Comparison of ENCODE assay signal across 30 cellular contexts in genomic region chr13:111968611-111969010, GRCh38.
"Had no signal": no experiment of that assay in that cellular context is flagged by ENCODE, and none has a peak within 500 bp of the region (broad histone marks: within the 10 kb centered on the region; RNA-seq: fewer than 3 reads in every experiment).

No MANE protein-coding gene starts in this region.

- H3K4me1 Mint-ChIP-seq: activated CD4-positive, alpha-beta T cell treated with anti-CD3 and anti-CD28 coated beads, Interleukin-2, amount 10 ng/mL, durations not matched to agents 24 days and 14 days; activated naive CD4-positive, alpha-beta T cell treated with anti-CD3 and anti-CD28 coated beads, Interleukin-2, amount 50 U/mL, for 24 hours; activated naive CD8-positive, alpha-beta T cell treated with anti-CD3 and anti-CD28 coated beads, Interleukin-2, amount 10 ng/mL, durations not matched to agents 7 days and 5 days; central memory CD8-positive, alpha-beta T cell had no signal

- H3K9me3 ChIP-seq: body of pancreas, Peyer's patch, SJSA1, SK-N-SH had no signal

- ATAC-seq: activated CD8-positive, alpha-beta T cell treated with anti-CD3 and anti-CD28 coated beads, Interleukin-2, amount 10 ng/mL, durations not matched to agents 7 days and 5 days; body of pancreas; K562; PC-3 had no signal

- H3K4me2 ChIP-seq: SK-N-SH had no signal

- H3K4me3 ChIP-seq: body of pancreas, K562, Peyer's patch, SJSA1 had no signal

- H3K4me3 Mint-ChIP-seq: activated CD4-positive, alpha-beta T cell treated with anti-CD3 and anti-CD28 coated beads, Interleukin-2, amount 10 ng/mL, durations not matched to agents 24 days and 14 days; activated CD8-positive, alpha-beta T cell treated with anti-CD3 and anti-CD28 coated beads, Interleukin-2, amount 10 ng/mL, durations not matched to agents 7 days and 5 days; activated naive CD4-positive, alpha-beta T cell treated with anti-CD3 and anti-CD28 coated beads, Interleukin-2, amount 50 U/mL, for 24 hours; activated naive CD8-positive, alpha-beta T cell treated with anti-CD3 and anti-CD28 coated beads, Interleukin-2, amount 10 ng/mL, durations not matched to agents 7 days and 5 days; activated T-cell treated with anti-CD3 and anti-CD28 coated beads, Interleukin-2, amount 50 U/mL, for 24 hours; central memory CD8-positive, alpha-beta T cell; T-helper 1 cell treated with Interleukin-12 subunit alpha and Interleukin-12 subunit beta and Interleukin-4 antibody, amounts not matched to agents 30 μg/mL and 1 μg/mL, for 36 hours; T-helper 2 cell treated with Interferon-gamma antibody and Interleukin-4, amounts not matched to agents 5 μg/mL and 100 μg/mL, for 36 hours had no signal

- H3K9ac ChIP-seq: SK-N-SH had no signal

- H3K27ac Mint-ChIP-seq: activated CD4-positive, alpha-beta T cell treated with anti-CD3 and anti-CD28 coated beads, Interleukin-2, amount 10 ng/mL, durations not matched to agents 24 days and 14 days; activated CD8-positive, alpha-beta T cell treated with anti-CD3 and anti-CD28 coated beads, Interleukin-2, amount 10 ng/mL, durations not matched to agents 7 days and 5 days; activated naive CD4-positive, alpha-beta T cell treated with anti-CD3 and anti-CD28 coated beads, Interleukin-2, amount 50 U/mL, for 24 hours; activated naive CD8-positive, alpha-beta T cell treated with anti-CD3 and anti-CD28 coated beads, Interleukin-2, amount 10 ng/mL, durations not matched to agents 7 days and 5 days; activated T-cell treated with anti-CD3 and anti-CD28 coated beads, Interleukin-2, amount 50 U/mL, for 24 hours; activated T-helper 2 cell treated with anti-CD3 and anti-CD28 coated beads, Interferon-gamma antibody, Interleukin-2, Interleukin-4, amounts not matched to agents 10 μg/mL and 5 μg/mL and 100 μg/mL, durations not matched to agents 14 hours and 24 hours and 36 hours; T-helper 1 cell treated with Interleukin-12 subunit alpha and Interleukin-12 subunit beta and Interleukin-4 antibody, amounts not matched to agents 30 μg/mL and 1 μg/mL, for 36 hours; T-helper 2 cell treated with Interferon-gamma antibody and Interleukin-4, amounts not matched to agents 5 μg/mL and 100 μg/mL, for 36 hours had no signal

- H3K36me3 ChIP-seq: Peyer's patch, SJSA1 had no signal

- H3K27me3 ChIP-seq: Peyer's patch had no signal

- DNase-seq: activated CD4-positive, alpha-beta T cell treated with anti-CD3 and anti-CD28 coated beads, Interleukin-2, amount 10 ng/mL, durations not matched to agents 24 days and 14 days; activated CD4-positive, alpha-beta T cell treated with anti-CD3 and anti-CD28 coated beads, Interleukin-2, amount 50 U/mL, for 4 hours; activated CD8-positive, alpha-beta T cell treated with anti-CD3 and anti-CD28 coated beads, Interleukin-2, amount 10 ng/mL, durations not matched to agents 7 days and 5 days; activated gamma-delta T cell; activated naive CD4-positive, alpha-beta T cell treated with Interleukin-2 at 50 U/mL for 16 hours; activated naive CD8-positive, alpha-beta T cell treated with anti-CD3 and anti-CD28 coated beads, Interleukin-2, amount 10 ng/mL, durations not matched to agents 7 days and 5 days; activated T-cell treated with anti-CD3 and anti-CD28 coated beads, Interleukin-2, amount 50 U/mL, for 24 hours; amygdala; body of pancreas; NCI-H1092 treated with DMSO at 0.1 percent for 48 hours; NCI-H1417; NCI-H146; NCI-H187; NCI-H2081; NCI-H2171; NCI-H524; NCI-H69; NK-92 treated with Interleukin-12 subunit alpha and Interleukin-12 subunit beta, amount 100 ng/mL, for 24 hours; PC-3; RPMI8226; SHP77 treated with DMSO at 0.1 percent for 48 hours; SK-N-SH had no signal

- H3K9me3 Mint-ChIP-seq: activated CD4-positive, alpha-beta T cell treated with anti-CD3 and anti-CD28 coated beads, Interleukin-2, amount 10 ng/mL, durations not matched to agents 24 days and 14 days; activated naive CD4-positive, alpha-beta T cell treated with anti-CD3 and anti-CD28 coated beads, Interleukin-2, amount 50 U/mL, for 24 hours; activated naive CD8-positive, alpha-beta T cell treated with anti-CD3 and anti-CD28 coated beads, Interleukin-2, amount 10 ng/mL, durations not matched to agents 7 days and 5 days; activated T-cell treated with anti-CD3 and anti-CD28 coated beads, Interleukin-2, amount 50 U/mL, for 24 hours; activated T-helper 2 cell treated with anti-CD3 and anti-CD28 coated beads, Interferon-gamma antibody, Interleukin-2, Interleukin-4, amounts not matched to agents 10 μg/mL and 5 μg/mL and 100 μg/mL, durations not matched to agents 14 hours and 24 hours and 36 hours; central memory CD8-positive, alpha-beta T cell; T-helper 2 cell treated with Interferon-gamma antibody and Interleukin-4, amounts not matched to agents 5 μg/mL and 100 μg/mL, for 36 hours had no signal

- H3K36me3 Mint-ChIP-seq: activated naive CD4-positive, alpha-beta T cell treated with anti-CD3 and anti-CD28 coated beads, Interleukin-2, amount 50 U/mL, for 24 hours; activated naive CD8-positive, alpha-beta T cell treated with anti-CD3 and anti-CD28 coated beads, Interleukin-2, amount 10 ng/mL, durations not matched to agents 7 days and 5 days had no signal

- H3K27ac ChIP-seq: body of pancreas, Peyer's patch, SJSA1 had no signal

- H3K4me1 ChIP-seq: body of pancreas had no signal
